In genomic region chr18:46578987-46579386, GRCh38 we compare ENCODE assay signal across 25 cellular contexts.
"Had no signal": no experiment of that assay in that cellular context is flagged by ENCODE, and none has a peak within 500 bp of the region (broad histone marks: within the 10 kb centered on the region; RNA-seq: fewer than 3 reads in every experiment).

No MANE protein-coding gene starts in this region.

- H3K27me3 ChIP-seq: colonic mucosa, esophagus muscularis mucosa, foreskin keratinocyte, gastroesophageal sphincter, heart left ventricle, hepatocyte had no signal

- H3K4me2 ChIP-seq: hepatocyte had no signal

- FAIRE-seq: endothelial cell of umbilical vein, frontal cortex, kidney had no signal

- H3K9me3 ChIP-seq: colonic mucosa had no signal

- H3K36me3 ChIP-seq: colonic mucosa, esophagus muscularis mucosa, gastroesophageal sphincter, heart left ventricle, left ventricle myocardium inferior, lower lobe of right lung had no signal

- H3K27ac ChIP-seq: colonic mucosa, esophagus muscularis mucosa, foreskin keratinocyte, gastroesophageal sphincter, heart left ventricle, hepatocyte, left ventricle myocardium inferior, lower lobe of right lung had no signal

- H3K27ac Mint-ChIP-seq: dendritic cell treated with granulocyte-macrophage colony-stimulating factor and Interleukin-4, amounts not matched to agents 40 ng/mL and 50 ng/mL, for 4 days; effector memory CD8-positive, alpha-beta T cell; immature natural killer cell; mesothelial cell of epicardium; naive thymus-derived CD4-positive, alpha-beta T cell had no signal

- H3K4me1 ChIP-seq: colonic mucosa, esophagus muscularis mucosa, foreskin keratinocyte, gastroesophageal sphincter, heart left ventricle, left ventricle myocardium inferior, lower lobe of right lung had no signal

- H3K36me3 Mint-ChIP-seq: mesothelial cell of epicardium had no signal

- H3K4me3 Mint-ChIP-seq: dendritic cell treated with granulocyte-macrophage colony-stimulating factor and Interleukin-4, amounts not matched to agents 40 ng/mL and 50 ng/mL, for 4 days; effector memory CD8-positive, alpha-beta T cell; immature natural killer cell; mesothelial cell of epicardium; naive thymus-derived CD4-positive, alpha-beta T cell had no signal

- ATAC-seq: effector memory CD8-positive, alpha-beta T cell; foreskin keratinocyte; gastroesophageal sphincter; heart left ventricle; left colon; left lobe of liver; lower lobe of right lung; mucosa of descending colon; naive thymus-derived CD4-positive, alpha-beta T cell had no signal

- H3K4me3 ChIP-seq: colonic mucosa, esophagus muscularis mucosa, gastroesophageal sphincter, heart left ventricle, hepatocyte, left ventricle myocardium inferior, lower lobe of right lung, mucosa of descending colon had no signal

- H2AFZ ChIP-seq: hepatocyte had no signal

- DNase-seq: colonic mucosa; cortex of kidney; effector CD8-positive, alpha-beta T cell; effector memory CD8-positive, alpha-beta T cell; foreskin keratinocyte; heart left ventricle; hypothalamus; immature natural killer cell; islet precursor cell; kidney; kidney glomerular epithelial cell; left colon; left ventricle myocardium inferior; lower lobe of right lung; mesenchymal stem cell; mucosa of descending colon; naive thymus-derived CD4-positive, alpha-beta T cell had no signal

- H3K4me1 Mint-ChIP-seq: immature natural killer cell, mesothelial cell of epicardium had no signal
